ENCODE assay signal across 18 cellular contexts in the genomic region with DNA sequence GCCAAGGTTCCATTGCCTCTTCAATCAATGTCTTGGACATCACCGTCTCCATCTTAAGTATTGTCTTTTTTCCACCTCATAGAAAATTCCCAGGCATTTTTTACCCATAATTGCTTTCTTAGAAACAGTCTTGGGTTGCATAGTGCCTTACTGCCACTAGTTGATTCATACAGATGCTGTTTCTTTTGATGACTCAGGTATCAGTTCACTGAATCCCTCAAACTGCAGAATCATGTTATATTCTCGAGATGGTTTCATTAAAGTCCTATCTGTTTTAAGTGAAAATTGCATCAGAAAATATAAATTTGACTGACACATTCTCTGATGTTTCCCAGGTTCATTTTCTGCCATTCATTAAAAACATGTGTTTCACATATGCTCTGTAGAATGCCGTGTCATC.
"Had no signal": no experiment of that assay in that cellular context is flagged by ENCODE, and none has a peak within 500 bp of the region (broad histone marks: within the 10 kb centered on the region; RNA-seq: fewer than 3 reads in every experiment).

No MANE protein-coding gene starts in this region.

- ATAC-seq: activated CD4-positive, CD25-positive, alpha-beta regulatory T cell treated with anti-CD3 and anti-CD28 coated beads, Interleukin-2, amount 50 U/mL, for 24 hours; activated CD8-positive, alpha-beta memory T cell treated with anti-CD3 and anti-CD28 coated beads, Interleukin-2, amount 10 ng/mL, durations not matched to agents 7 days and 5 days; activated T-cell treated with anti-CD3 and anti-CD28 coated beads, Interleukin-2, amount 50 U/mL, for 4 hours; heart right ventricle; psoas muscle; right lobe of liver; stimulated activated memory B cell treated with anti-CD40 and anti-IgM and Interleukin-4, amounts not matched to agents 10 μg/mL and 1 μg/mL and 100 μg/mL, for 72 hours had no signal

- H3K4me3 ChIP-seq: ascending aorta, heart right ventricle, left ventricle myocardium inferior, psoas muscle, right lobe of liver, tibial nerve had no signal

- FAIRE-seq: colon, endothelial cell of umbilical vein had no signal

- DNase-seq: activated CD4-positive, alpha-beta T cell treated with anti-CD3 and anti-CD28 coated beads, Interleukin-2, amount 50 U/mL, for 48 hours; activated CD8-positive, alpha-beta memory T cell treated with anti-CD3 and anti-CD28 coated beads, Interleukin-2, amount 10 ng/mL, durations not matched to agents 7 days and 5 days; activated naive CD8-positive, alpha-beta T cell treated with anti-CD3 and anti-CD28 coated beads, Interleukin-2, amount 10 ng/mL, durations not matched to agents 7 days and 5 days; activated T-cell treated with anti-CD3 and anti-CD28 coated beads, Interleukin-2, amount 50 U/mL, for 4 hours; foreskin melanocyte; heart right ventricle; kidney; left ventricle myocardium inferior; mesenchymal stem cell; nephron progenitor cell; psoas muscle; right lobe of liver had no signal

- H3K36me3 ChIP-seq: ascending aorta, heart right ventricle, left ventricle myocardium inferior, right lobe of liver, tibial nerve had no signal

- H3K27ac ChIP-seq: ascending aorta, heart right ventricle, left ventricle myocardium inferior, psoas muscle, right lobe of liver, tibial nerve had no signal

- H3K9me3 ChIP-seq: ascending aorta, psoas muscle, right lobe of liver had no signal

- H3K4me1 ChIP-seq: ascending aorta, heart right ventricle, left ventricle myocardium inferior, psoas muscle, right lobe of liver, tibial nerve had no signal

- H3K27me3 ChIP-seq: ascending aorta, heart right ventricle, right lobe of liver, tibial nerve had no signal
